Comparison of ENCODE assay signal across 24 cellular contexts in genomic region chr2:238615187-238615586, GRCh38.
"Had no signal": no experiment of that assay in that cellular context is flagged by ENCODE, and none has a peak within 500 bp of the region (broad histone marks: within the 10 kb centered on the region; RNA-seq: fewer than 3 reads in every experiment).

No MANE protein-coding gene starts in this region.

- H3K36me3 ChIP-seq: colonic mucosa, esophagus muscularis mucosa, gastroesophageal sphincter, heart left ventricle, left lung, prostate gland, thyroid gland had no signal

- H3K27me3 Mint-ChIP-seq: stimulated activated naive CD8-positive, alpha-beta T cell treated with anti-CD3 and anti-CD28 coated beads, Interleukin-15, amount 100 ng/mL, for 72 hours had no signal

- H3K4me3 ChIP-seq: colonic mucosa, esophagus muscularis mucosa, gastroesophageal sphincter, heart left ventricle, hepatocyte, left lung, prostate gland, skin epidermis, thyroid gland had no signal

- H3K27me3 ChIP-seq: colonic mucosa, esophagus muscularis mucosa, foreskin keratinocyte, gastroesophageal sphincter, hepatocyte, left lung, thyroid gland had no signal

- H3K4me1 ChIP-seq: colonic mucosa, esophagus muscularis mucosa, foreskin keratinocyte, gastroesophageal sphincter, heart left ventricle, left lung, prostate gland, thyroid gland had no signal

- H3K9me3 ChIP-seq: colonic mucosa, prostate gland, thyroid gland had no signal

- DNase-seq: colonic mucosa; effector CD8-positive, alpha-beta T cell; foreskin keratinocyte; heart left ventricle; left cardiac atrium; left lung; mesenchymal stem cell; midbrain; nucleus accumbens; right cardiac atrium; stimulated activated CD4-positive, alpha-beta T cell treated with anti-CD3 and anti-CD28 coated beads, Interleukin-15, amount 100 ng/mL, for 24 hours; stimulated activated CD4-positive, alpha-beta T cell treated with anti-CD3 and anti-CD28 coated beads, Interleukin-2, amount 100 ng/mL, for 48 hours; stimulated activated naive CD4-positive, alpha-beta T cell; stimulated activated naive CD8-positive, alpha-beta T cell treated with anti-CD3 and anti-CD28 coated beads, Interleukin-15, amount 100 ng/mL, for 72 hours; thyroid gland; trophoblast cell had no signal

- ATAC-seq: foreskin keratinocyte; gastroesophageal sphincter; left cardiac atrium; left lung; right cardiac atrium; stimulated activated naive CD8-positive, alpha-beta T cell treated with anti-CD3 and anti-CD28 coated beads, Interleukin-15, amount 100 ng/mL, for 72 hours had no signal

- H3K4me1 Mint-ChIP-seq: central memory CD8-positive, alpha-beta T cell; stimulated activated naive CD8-positive, alpha-beta T cell treated with anti-CD3 and anti-CD28 coated beads, Interleukin-15, amount 100 ng/mL, for 72 hours had no signal

- H3K27ac Mint-ChIP-seq: dendritic cell treated with granulocyte-macrophage colony-stimulating factor and Interleukin-4, amounts not matched to agents 40 ng/mL and 50 ng/mL, for 4 days; nephron; stimulated activated naive CD8-positive, alpha-beta T cell treated with anti-CD3 and anti-CD28 coated beads, Interleukin-15, amount 100 ng/mL, for 72 hours had no signal

- H3K27ac ChIP-seq: colonic mucosa, esophagus muscularis mucosa, foreskin keratinocyte, gastroesophageal sphincter, heart left ventricle, hepatocyte, left lung, prostate gland, skin epidermis, thyroid gland had no signal

- H3K9me3 Mint-ChIP-seq: central memory CD8-positive, alpha-beta T cell; dendritic cell treated with granulocyte-macrophage colony-stimulating factor and Interleukin-4, amounts not matched to agents 40 ng/mL and 50 ng/mL, for 4 days had no signal

- H3K4me3 Mint-ChIP-seq: central memory CD8-positive, alpha-beta T cell; dendritic cell treated with granulocyte-macrophage colony-stimulating factor and Interleukin-4, amounts not matched to agents 40 ng/mL and 50 ng/mL, for 4 days; nephron; stimulated activated naive CD8-positive, alpha-beta T cell treated with anti-CD3 and anti-CD28 coated beads, Interleukin-15, amount 100 ng/mL, for 72 hours had no signal
